27 cellular contexts compared by ENCODE assay signal in genomic region chr2:130791617-130791939, GRCh38. TPM values are rescaled to one million over a fixed set of nuclear protein-coding genes. Genes with fewer than 3 reads are reported as not detected.
DNase-seq lines count a peak whose midpoint lies in the region; ATAC-seq and TF ChIP-seq lines count a peak whose summit lies in the region.
"Had no signal": no experiment of that assay in that cellular context is flagged by ENCODE, and none has a peak within 500 bp of the region (broad histone marks: within the 10 kb centered on the region; RNA-seq: fewer than 3 reads in every experiment).

No MANE protein-coding gene starts in this region.

- ATAC-seq in HG03354 (IDR thresholded peaks at IDR 0.05; ENCODE audit: poor library complexity, severe bottlenecking, unreplicated experiment) = no peak
- ATAC-seq: activated CD8-positive, alpha-beta memory T cell treated with anti-CD3 and anti-CD28 coated beads, Interleukin-2, amount 10 ng/mL, durations not matched to agents 7 days and 5 days; left ventricle myocardium superior; naive thymus-derived CD8-positive, alpha-beta T cell had no signal

- H3K27ac ChIP-seq in spleen = no peak overlapping the region
- H3K27ac ChIP-seq: adrenal gland, BLaER1, SJSA1 had no signal

- TF ChIP-seq CTCF in spleen (IDR thresholded peaks at IDR 0.05 in 8 of 11, conservative IDR thresholded peaks at IDR 0.05 in 3 of 11) = no peak
- TF ChIP-seq CTCF in BE2C (IDR thresholded peaks at IDR 0.05; ENCODE audit: low read depth, low read length) = no peak

- DNase-seq in DMS53 treated with DMSO at 0.1 percent for 48 hours (lab: John Stamatoyannopoulos, UW; ENCODE audit: unreplicated experiment) (peak; percentile 3), NCI-H2029 treated with DMSO at 0.1 percent for 48 hours (lab: John Stamatoyannopoulos, UW) (peak; percentile 6), kidney tubule cell (ENCODE audit: low spot score) (peak; percentile 44), spleen (peak; percentile 64), NCI-H1417 treated with DMSO at 0.1 percent for 48 hours (lab: John Stamatoyannopoulos, UW) (no peak), NCI-H1105 treated with DMSO at 0.1 percent for 48 hours (lab: John Stamatoyannopoulos, UW) (no peak), BE2C (no peak)
- DNase-seq: ACHN; activated B cell treated with CpG ODN at 0.5 μM for 24 hours; activated CD4-positive, alpha-beta T cell treated with anti-CD3 and anti-CD28 coated beads, Interleukin-2, amount 50 U/mL, for 1 hour; activated CD8-positive, alpha-beta memory T cell treated with anti-CD3 and anti-CD28 coated beads, Interleukin-2, amount 10 ng/mL, durations not matched to agents 7 days and 5 days; activated naive CD4-positive, alpha-beta T cell treated with Interleukin-2 at 50 U/mL for 16 hours; adrenal gland; immature natural killer cell; left ventricle myocardium superior; midbrain; naive thymus-derived CD8-positive, alpha-beta T cell; NCI-H510A treated with DMSO at 0.1 percent for 48 hours; retina; stimulated activated CD4-positive, alpha-beta T cell treated with anti-CD3 and anti-CD28 coated beads, Interleukin-2, amount 100 ng/mL, for 24 hours; T-helper 1 cell had no signal

- H3K36me3 ChIP-seq in spleen (no peaks in the 10 kb centered on the region), BE2C (no peaks in the 10 kb centered on the region)
- H3K36me3 ChIP-seq: adrenal gland, BLaER1, SJSA1 had no signal

- 28 to 55% (median 41%) methylated on average over 3 to 4 of the region's 4 CpGs for WGBS in spleen, 5 donors

- H3K9me3 ChIP-seq in spleen (no peaks in the 10 kb centered on the region), BE2C (no peaks in the 10 kb centered on the region)
- H3K9me3 ChIP-seq: adrenal gland, BLaER1, SJSA1 had no signal

- intact Hi-C loops in spleen (cut with DNase I; ENCODE audit: low total_unique reads) = no loop called here

- H3K27me3 ChIP-seq in spleen (replicated peaks in 1 of 7) = peaks cover 0 to 17% (median 0%) of the 10 kb centered on the region in 7 donors
- H3K27me3 ChIP-seq in BE2C = no peaks in the 10 kb centered on the region
- H3K27me3 ChIP-seq: adrenal gland, BLaER1, SJSA1 had no signal

- H3K4me1 ChIP-seq in spleen (no peaks in the 10 kb centered on the region), BE2C (no peaks in the 10 kb centered on the region)
- H3K4me1 ChIP-seq: adrenal gland, SJSA1 had no signal

- no peak for TF ChIP-seq POLR2A in spleen (IDR thresholded peaks at IDR 0.05)

- H3K4me3 ChIP-seq in spleen = no peak overlapping the region
- H3K4me3 ChIP-seq in BE2C (ENCODE audit: low read depth, low read length) = no peak overlapping the region
- H3K4me3 ChIP-seq: adrenal gland, BLaER1, SJSA1, smooth muscle cell had no signal

RNA-seq across cellular contexts. Expression of gene AMER3, which starts 36.2 kb away (rescaled TPM):
- total RNA-seq in spleen = not detected
- polyA plus RNA-seq in spleen = not detected
- polyA plus RNA-seq in BE2C (2012; ENCODE audit: insufficient read depth, insufficient read length, low read depth) = 0.76 TPM
- total RNA-seq: activated B cell treated with CpG ODN at 0.5 μM for 24 hours; activated CD8-positive, alpha-beta memory T cell treated with anti-CD3 and anti-CD28 coated beads, Interleukin-2, amount 10 ng/mL, durations not matched to agents 7 days and 5 days; left ventricle myocardium superior; naive thymus-derived CD8-positive, alpha-beta T cell; omental fat pad; SJSA1; smooth muscle cell; subcutaneous adipose tissue had no signal
- polyA plus RNA-seq: immature natural killer cell; naive thymus-derived CD8-positive, alpha-beta T cell; smooth muscle cell had no signal

RNA-seq across cellular contexts. Expression of gene ARHGEF4, which starts 45.1 kb away (rescaled TPM):
- total RNA-seq in spleen = under 1 TPM in 5 of 7 donors, not detected in 2; 0.30 to 0.88 (median 0.43) TPM
- polyA plus RNA-seq in spleen = under 1 TPM; 0.19 to 0.52 (median 0.50) TPM
- 0.43 TPM for polyA plus RNA-seq in BE2C (2012; ENCODE audit: insufficient read depth, insufficient read length, low read depth)
- polyA plus RNA-seq: immature natural killer cell had no signal

Comparison
In these comparisons a context has a peak if more than half of its experiments do, and no peak if none do; other contexts are left out.
1. DNase-seq: peak in DMS53 treated with DMSO at 0.1 percent for 48 hours (single experiment), NCI-H2029 treated with DMSO at 0.1 percent for 48 hours (single experiment), kidney tubule cell (single experiment) and spleen (single experiment); none in NCI-H1417 treated with DMSO at 0.1 percent for 48 hours (single experiment), NCI-H1105 treated with DMSO at 0.1 percent for 48 hours (single experiment) and BE2C (single experiment).